ENCODE assay signal across 37 cellular contexts in the genomic region with DNA sequence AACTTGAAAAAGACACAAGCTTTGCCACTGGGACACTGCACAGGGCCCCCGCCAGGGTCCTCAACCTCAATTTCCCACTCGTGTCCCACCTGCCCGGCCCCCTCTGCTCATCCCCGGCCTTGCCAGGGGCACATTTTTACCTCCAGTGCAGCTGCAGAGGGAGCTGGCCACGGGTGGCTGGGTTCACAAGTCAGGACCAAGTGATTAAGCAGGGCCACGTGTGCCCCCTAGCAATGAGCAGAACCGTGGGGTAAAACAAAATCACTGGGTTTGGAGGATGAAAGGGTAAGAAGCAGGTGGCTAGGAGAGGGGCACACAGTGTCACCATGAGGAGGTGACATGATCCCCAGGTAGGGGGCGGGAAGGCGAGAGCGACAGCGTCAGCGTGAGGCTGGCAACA.
"Had no signal": no experiment of that assay in that cellular context is flagged by ENCODE, and none has a peak within 500 bp of the region (broad histone marks: within the 10 kb centered on the region; RNA-seq: fewer than 3 reads in every experiment).

No MANE protein-coding gene starts in this region.

- H3K9me3 ChIP-seq: ascending aorta, Peyer's patch, SJSA1, SK-N-SH had no signal

- H3K36me3 Mint-ChIP-seq: activated CD8-positive, alpha-beta memory T cell treated with anti-CD3 and anti-CD28 coated beads, Interleukin-2, amount 10 ng/mL, durations not matched to agents 7 days and 5 days; activated naive CD4-positive, alpha-beta T cell treated with anti-CD3 and anti-CD28 coated beads, Interleukin-2, amount 50 U/mL, for 24 hours; activated naive CD8-positive, alpha-beta T cell treated with anti-CD3 and anti-CD28 coated beads, Interleukin-2, amount 10 ng/mL, durations not matched to agents 7 days and 5 days had no signal

- H3K4me1 ChIP-seq: Peyer's patch had no signal

- H3K9ac ChIP-seq: KMS-11, SK-N-SH had no signal

- H3K27ac ChIP-seq: ascending aorta, cardiac muscle cell, KMS-11, Peyer's patch, SJSA1, WERI-Rb-1 had no signal

- H3K27me3 ChIP-seq: ascending aorta, cardiac muscle cell, Peyer's patch had no signal

- H3K9me2 ChIP-seq: SK-N-SH had no signal

- H3K4me3 Mint-ChIP-seq: activated CD4-positive, alpha-beta memory T cell treated with anti-CD3 and anti-CD28 coated beads, Interleukin-2, amount 10 ng/mL, durations not matched to agents 7 days and 5 days; activated CD8-positive, alpha-beta memory T cell treated with anti-CD3 and anti-CD28 coated beads, Interleukin-2, amount 10 ng/mL, durations not matched to agents 7 days and 5 days; activated naive CD4-positive, alpha-beta T cell treated with anti-CD3 and anti-CD28 coated beads, Interleukin-2, amount 50 U/mL, for 24 hours; activated naive CD8-positive, alpha-beta T cell treated with anti-CD3 and anti-CD28 coated beads, Interleukin-2, amount 10 ng/mL, durations not matched to agents 7 days and 5 days; activated T-cell treated with anti-CD3 and anti-CD28 coated beads, Interleukin-2, amount 50 U/mL, for 72 hours; activated T-helper 17 cell treated with anti-CD3 and anti-CD28 coated beads, Interleukin-2, amount 50 U/mL, for 72 hours; central memory CD8-positive, alpha-beta T cell had no signal

- H3K36me3 ChIP-seq: ascending aorta, cardiac muscle cell, Peyer's patch, SJSA1, WERI-Rb-1 had no signal

- H3K27ac Mint-ChIP-seq: activated CD4-positive, alpha-beta memory T cell treated with anti-CD3 and anti-CD28 coated beads, Interleukin-2, amount 10 ng/mL, durations not matched to agents 7 days and 5 days; activated CD8-positive, alpha-beta memory T cell treated with anti-CD3 and anti-CD28 coated beads, Interleukin-2, amount 10 ng/mL, durations not matched to agents 7 days and 5 days; activated naive CD4-positive, alpha-beta T cell treated with anti-CD3 and anti-CD28 coated beads, Interleukin-2, amount 50 U/mL, for 24 hours; activated naive CD8-positive, alpha-beta T cell treated with anti-CD3 and anti-CD28 coated beads, Interleukin-2, amount 10 ng/mL, durations not matched to agents 7 days and 5 days; activated T-cell treated with anti-CD3 and anti-CD28 coated beads, Interleukin-2, amount 50 U/mL, for 72 hours; activated T-helper 17 cell treated with anti-CD3 and anti-CD28 coated beads, Interleukin-2, amount 50 U/mL, for 72 hours had no signal

- H3K4me3 ChIP-seq: ascending aorta, cardiac muscle cell, Peyer's patch, SJSA1 had no signal

- H3K4me1 Mint-ChIP-seq: activated CD4-positive, alpha-beta memory T cell treated with anti-CD3 and anti-CD28 coated beads, Interleukin-2, amount 10 ng/mL, durations not matched to agents 7 days and 5 days; activated CD8-positive, alpha-beta memory T cell treated with anti-CD3 and anti-CD28 coated beads, Interleukin-2, amount 10 ng/mL, durations not matched to agents 7 days and 5 days; activated naive CD4-positive, alpha-beta T cell treated with anti-CD3 and anti-CD28 coated beads, Interleukin-2, amount 50 U/mL, for 24 hours; activated naive CD8-positive, alpha-beta T cell treated with anti-CD3 and anti-CD28 coated beads, Interleukin-2, amount 10 ng/mL, durations not matched to agents 7 days and 5 days; activated T-helper 17 cell treated with anti-CD3 and anti-CD28 coated beads, Interleukin-2, amount 50 U/mL, for 72 hours; central memory CD8-positive, alpha-beta T cell had no signal

- H3K9me3 Mint-ChIP-seq: activated CD4-positive, alpha-beta memory T cell treated with anti-CD3 and anti-CD28 coated beads, Interleukin-2, amount 10 ng/mL, durations not matched to agents 7 days and 5 days; activated naive CD4-positive, alpha-beta T cell treated with anti-CD3 and anti-CD28 coated beads, Interleukin-2, amount 50 U/mL, for 24 hours; activated naive CD8-positive, alpha-beta T cell treated with anti-CD3 and anti-CD28 coated beads, Interleukin-2, amount 10 ng/mL, durations not matched to agents 7 days and 5 days; activated T-cell treated with anti-CD3 and anti-CD28 coated beads, Interleukin-2, amount 50 U/mL, for 72 hours; activated T-helper 17 cell treated with anti-CD3 and anti-CD28 coated beads, Interleukin-2, amount 50 U/mL, for 72 hours; central memory CD8-positive, alpha-beta T cell had no signal

- DNase-seq: activated CD4-positive, alpha-beta memory T cell treated with anti-CD3 and anti-CD28 coated beads, Interleukin-2, amount 10 ng/mL, durations not matched to agents 7 days and 5 days; activated CD4-positive, alpha-beta T cell treated with anti-CD3 and anti-CD28 coated beads for 1 hour; activated CD4-positive, alpha-beta T cell treated with anti-CD3 and anti-CD28 coated beads for 48 hours; activated CD4-positive, CD25-positive, alpha-beta regulatory T cell; activated CD8-positive, alpha-beta memory T cell treated with anti-CD3 and anti-CD28 coated beads for 24 hours; activated CD8-positive, alpha-beta memory T cell treated with anti-CD3 and anti-CD28 coated beads, Interleukin-2, amount 10 ng/mL, durations not matched to agents 7 days and 5 days; activated CD8-positive, alpha-beta memory T cell treated with anti-CD3 and anti-CD28 coated beads, Interleukin-2, amount 50 U/mL, for 48 hours; activated effector memory CD4-positive, alpha-beta T cell treated with anti-CD3 and anti-CD28 coated beads, Interleukin-2, amount 50 U/mL, for 16 hours; activated naive CD4-positive, alpha-beta T cell; activated naive CD8-positive, alpha-beta T cell treated with anti-CD3 and anti-CD28 coated beads, Interleukin-2, amount 10 ng/mL, durations not matched to agents 7 days and 5 days; activated T-cell treated with anti-CD3 and anti-CD28 coated beads, Interleukin-2, amount 50 U/mL, for 72 hours; amygdala; NCI-H1048; NCI-H1105 treated with DMSO at 0.1 percent for 48 hours; NCI-H1436; NCI-H1694; NCI-H1930; NCI-H2081 treated with DMSO at 0.1 percent for 48 hours; NCI-H510A; NCI-H526; NCI-H748 treated with DMSO at 0.1 percent for 48 hours; NK-92 treated with Interleukin-12 subunit alpha and Interleukin-12 subunit beta, amount 100 ng/mL, for 24 hours; PC-3; Peyer's patch; RPMI8226; SHP77 treated with DMSO at 0.1 percent for 48 hours; SK-N-SH; T-helper 2 cell; T-helper 9 cell; WERI-Rb-1 had no signal

- H3K4me2 ChIP-seq: KMS-11, SK-N-SH had no signal

- H3K27me3 Mint-ChIP-seq: activated naive CD4-positive, alpha-beta T cell treated with anti-CD3 and anti-CD28 coated beads, Interleukin-2, amount 50 U/mL, for 24 hours; activated T-helper 17 cell treated with anti-CD3 and anti-CD28 coated beads, Interleukin-2, amount 50 U/mL, for 72 hours had no signal
